9 cellular contexts compared by ENCODE assay signal in genomic region chr10:1054684-1055083, GRCh38. TPM values are rescaled to one million over a fixed set of nuclear protein-coding genes. Genes with fewer than 3 reads are reported as not detected.
DNase-seq lines count a peak whose midpoint lies in the region; ATAC-seq, FAIRE-seq and TF ChIP-seq lines count a peak whose summit lies in the region.
"Had no signal": no experiment of that assay in that cellular context is flagged by ENCODE, and none has a peak within 500 bp of the region (broad histone marks: within the 10 kb centered on the region; RNA-seq: fewer than 3 reads in every experiment).

No MANE protein-coding gene starts in this region.

- H3K4me2 ChIP-seq in astrocyte (ENCODE audit: low read length) = peak overlapping the region; percentile 93

- H3K9me3 ChIP-seq in BE2C (no peaks in the 10 kb centered on the region), astrocyte (ENCODE audit: insufficient read depth, low read depth, low read length) (no peaks in the 10 kb centered on the region), mucosa of rectum (ENCODE audit: control insufficient read depth in 2 of 2, low read length in 2 of 2) (no peaks in the 10 kb centered on the region)

- peak overlapping the region; percentile 97 for H3K9ac ChIP-seq in astrocyte (ENCODE audit: low read length)
- H3K9ac ChIP-seq in mucosa of rectum (ENCODE audit: low read depth in 1 of 2, low read length in 2 of 2) = no peak overlapping the region

- H2AFZ ChIP-seq in astrocyte (ENCODE audit: low read depth, low read length) = no peak overlapping the region

- H3K4me3 ChIP-seq in BE2C (ENCODE audit: low read depth, low read length) (peak overlapping the region; percentile 94), HFF-Myc (replicated peaks; ENCODE audit: low read depth, low read length) (peak overlapping the region; percentile 95), astrocyte (ENCODE audit: insufficient read depth, low read depth, low read length) (peak overlapping the region; percentile 78), mucosa of rectum (ENCODE audit: low read length in 2 of 2) (peak overlapping the region; percentile 97 to 98)

- no peaks in the 10 kb centered on the region for H3K27me3 Mint-ChIP-seq in astrocyte (ENCODE audit: low read depth, unreplicated experiment)

- no peaks in the 10 kb centered on the region for H3K9me3 Mint-ChIP-seq in astrocyte (ENCODE audit: unreplicated experiment)

- H3K27me3 ChIP-seq in BE2C = no peaks in the 10 kb centered on the region
- H3K27me3 ChIP-seq in astrocyte (ENCODE audit: insufficient read depth, low read length) = no peaks in the 10 kb centered on the region
- no peaks in the 10 kb centered on the region for H3K27me3 ChIP-seq in mucosa of rectum (ENCODE audit: control insufficient read depth in 2 of 2, insufficient read depth in 2 of 2, low read length in 2 of 2)

- ATAC-seq in HG03457 (IDR thresholded peaks at IDR 0.05; ENCODE audit: unreplicated experiment) = no peak
- no peak for ATAC-seq in GM18867 (IDR thresholded peaks at IDR 0.05; ENCODE audit: unreplicated experiment)

- H3K4me1 ChIP-seq in BE2C (no peaks in the 10 kb centered on the region), astrocyte (ENCODE audit: insufficient read depth, low read length) (peaks cover 24% of the 10 kb centered on the region), mucosa of rectum (ENCODE audit: control insufficient read depth in 2 of 2, insufficient read depth in 2 of 2, low read length in 2 of 2) (peaks cover 25 to 26% of the 10 kb centered on the region in 2 donors)

- peaks cover 44% of the 10 kb centered on the region for H4K20me1 ChIP-seq in astrocyte (ENCODE audit: insufficient read depth, low read length)

- peak overlapping the region; percentile 2 for H3K27ac Mint-ChIP-seq in astrocyte (ENCODE audit: unreplicated experiment)

- H3K27ac ChIP-seq in astrocyte (ENCODE audit: low read depth, low read length) (no peak overlapping the region), mucosa of rectum (ENCODE audit: low read depth in 2 of 2, low read length in 2 of 2) (no peak overlapping the region)

- peaks cover 95% of the 10 kb centered on the region for H3K79me2 ChIP-seq in astrocyte (ENCODE audit: insufficient read depth, low read length)

- no peak for FAIRE-seq in astrocyte (lab: Jason Lieb, UNC)

- H3K4me3 Mint-ChIP-seq in astrocyte (ENCODE audit: unreplicated experiment) = peak overlapping the region; percentile 97

- TF ChIP-seq CTCF in BE2C (IDR thresholded peaks at IDR 0.05; ENCODE audit: low read depth, low read length) = no peak
- TF ChIP-seq CTCF in HFF-Myc (IDR thresholded peaks at IDR 0.05; ENCODE audit: low read depth, low read length, missing control alignments) = no peak
- no peak for TF ChIP-seq CTCF in astrocyte (IDR thresholded peaks at IDR 0.05; ENCODE audit: insufficient read depth, low read depth, low read length)

- DNase-seq in BE2C = no peak
- DNase-seq in HFF-Myc (ENCODE audit: extremely low read depth, low read depth) = no peak
- DNase-seq in astrocyte (ENCODE audit: low read depth) = no peak
- no peak for DNase-seq in middle frontal gyrus (ENCODE audit: extremely low spot score, low spot score)
- DNase-seq in NCI-H2107 treated with DMSO at 0.1 percent for 48 hours (lab: John Stamatoyannopoulos, UW; ENCODE audit: unreplicated experiment) = no peak

- H3K36me3 Mint-ChIP-seq in astrocyte (ENCODE audit: low read depth, unreplicated experiment) = peaks cover 8% of the 10 kb centered on the region

- peaks cover 2% of the 10 kb centered on the region for H3K36me3 ChIP-seq in BE2C
- peaks cover 9% of the 10 kb centered on the region for H3K36me3 ChIP-seq in astrocyte (ENCODE audit: insufficient read depth, low read length)
- H3K36me3 ChIP-seq in mucosa of rectum (ENCODE audit: control insufficient read depth in 2 of 2, insufficient read depth in 2 of 2, low read length in 2 of 2) = peaks cover 0 to 18% of the 10 kb centered on the region in 2 donors

- H3K4me1 Mint-ChIP-seq in astrocyte (ENCODE audit: low read depth, unreplicated experiment) = peaks cover 29% of the 10 kb centered on the region

RNA-seq across cellular contexts. Expression of gene WDR37, which starts 1.5 kb away (rescaled TPM):
- polyA plus RNA-seq in BE2C (2012; ENCODE audit: insufficient read depth, insufficient read length, low read depth) = 17.2 TPM
- total RNA-seq in astrocyte = 20.9 and 22.8 TPM in 2 replicates

RNA-seq across cellular contexts. Expression of gene IDI1, which starts 5.8 kb away (rescaled TPM):
- 30.6 TPM for polyA plus RNA-seq in BE2C (2012; ENCODE audit: insufficient read depth, insufficient read length, low read depth)
- total RNA-seq in astrocyte = 43.0 and 63.2 TPM in 2 replicates

RNA-seq across cellular contexts. Expression of gene IDI2, which starts 29.0 kb away (rescaled TPM):
- polyA plus RNA-seq in BE2C (2012; ENCODE audit: insufficient read depth, insufficient read length, low read depth) = not detected
- not detected in 2 replicates for total RNA-seq in astrocyte
- total RNA-seq: NCI-H460 had no signal
